In the genomic region with DNA sequence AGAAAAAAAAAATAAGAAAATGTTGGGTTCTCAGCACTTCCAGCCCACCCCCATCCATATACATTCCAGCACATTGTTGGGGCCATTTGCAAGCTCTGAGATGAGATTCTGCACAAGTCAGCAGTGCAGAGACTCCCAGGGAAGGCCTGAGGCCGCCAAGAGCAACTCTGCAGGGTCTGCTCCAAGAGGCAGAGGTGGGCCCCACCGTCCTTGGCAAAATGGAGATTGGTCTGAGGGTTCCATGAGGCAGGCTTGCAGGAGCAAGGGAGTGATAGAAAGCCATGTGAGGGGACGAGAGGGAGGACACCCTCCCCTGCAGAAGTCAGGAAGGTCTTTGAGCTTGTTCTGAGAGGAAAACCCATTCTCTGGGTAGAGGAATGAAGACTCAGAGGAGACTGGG, we compare ENCODE assay signal across 18 cellular contexts.
"Had no signal": no experiment of that assay in that cellular context is flagged by ENCODE, and none has a peak within 500 bp of the region (broad histone marks: within the 10 kb centered on the region; RNA-seq: fewer than 3 reads in every experiment).

No MANE protein-coding gene starts in this region.

- H3K9me3 Mint-ChIP-seq: nephron progenitor cell had no signal

- ATAC-seq: gastroesophageal sphincter, left lung had no signal

- H3K27ac Mint-ChIP-seq: nephron progenitor cell had no signal

- H3K4me1 ChIP-seq: esophagus squamous epithelium had no signal

- H3K4me3 ChIP-seq: coronary artery, esophagus squamous epithelium, gastroesophageal sphincter, left lung, lower lobe of right lung, sigmoid colon, skin epidermis had no signal

- H3K9me3 ChIP-seq: esophagus squamous epithelium, gastroesophageal sphincter, left lung, lower lobe of right lung, sigmoid colon had no signal

- H3K4me3 Mint-ChIP-seq: nephron progenitor cell had no signal

- H3K27me3 ChIP-seq: esophagus squamous epithelium, gastroesophageal sphincter, left lung, sigmoid colon had no signal

- DNase-seq: effector memory CD4-positive, alpha-beta T cell; esophagus squamous epithelium; foreskin fibroblast; glutamatergic neuron; left lung; lower lobe of right lung; mesenchymal stem cell; midbrain; nephron progenitor cell; sigmoid colon; stimulated activated CD4-positive, alpha-beta T cell treated with anti-CD3 and anti-CD28 coated beads, Interleukin-2, amount 100 ng/mL, for 24 hours; stimulated activated CD4-positive, alpha-beta T cell treated with anti-CD3 and anti-CD28 coated beads, Interleukin-4, amount 100 ng/mL, for 4 hours; stimulated activated naive CD4-positive, alpha-beta T cell; trophoblast cell had no signal

- H3K27ac ChIP-seq: coronary artery, epithelial cell of prostate, esophagus squamous epithelium, gastroesophageal sphincter, left lung, lower lobe of right lung, sigmoid colon, skin epidermis had no signal
